ENCODE assay signal across 8 cellular contexts in the genomic region with DNA sequence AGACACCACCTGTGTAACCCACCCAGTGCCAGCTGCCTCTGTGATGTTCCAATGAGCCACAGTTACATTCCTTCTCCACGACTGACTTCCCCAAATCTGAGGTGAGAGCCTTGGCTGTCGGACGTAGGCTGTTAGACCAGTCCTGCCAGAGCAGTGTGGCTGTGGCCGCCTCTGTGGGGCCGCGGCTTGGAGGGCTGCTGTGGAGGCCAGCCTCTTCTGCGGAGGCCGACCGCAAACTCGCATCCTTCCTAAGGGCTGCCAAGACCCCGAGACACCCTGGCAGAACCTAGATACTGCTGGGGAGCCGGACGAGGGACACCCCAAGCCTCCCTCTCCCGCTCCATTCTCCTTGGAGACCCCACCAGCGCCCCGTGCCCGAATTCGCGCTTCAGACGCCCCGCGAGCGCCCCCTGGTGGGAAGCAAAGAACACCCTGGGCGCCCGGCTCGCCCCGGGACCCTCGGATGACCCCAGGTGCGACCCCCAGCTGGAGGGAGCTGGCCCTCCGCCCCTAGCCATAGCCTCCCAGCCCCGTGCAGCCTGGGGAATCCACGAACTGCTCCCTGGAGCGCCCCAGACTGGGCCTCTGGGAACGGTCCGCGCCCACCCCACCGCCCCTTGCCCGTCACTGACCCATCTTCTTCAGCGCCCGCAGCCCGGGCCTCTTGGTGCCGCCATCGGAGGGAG.
DNase-seq lines count a peak whose midpoint lies in the region; ATAC-seq and TF ChIP-seq lines count a peak whose summit lies in the region.

No MANE protein-coding gene starts in this region.

- peak overlapping the region; percentile 92 for H2AFZ ChIP-seq in neuron (ENCODE audit: low read depth, low read length)

- H3K9me3 ChIP-seq in neuron (ENCODE audit: low read length): no peaks in the 10 kb centered on the region

- H3K27me3 ChIP-seq in neuron (ENCODE audit: insufficient read depth, low read length): no peaks in the 10 kb centered on the region

- DNase-seq in EH (ENCODE audit: low read depth) (peak; percentile 52), activated T-cell treated with anti-CD3 and anti-CD28 coated beads for 48 hours (ENCODE audit: low read depth) (peak; percentile 40), fibroblast of pulmonary artery (ENCODE audit: low read depth) (no peak)

- H3K4me3 ChIP-seq in fibroblast of pulmonary artery (replicated peaks; ENCODE audit: low read depth, low read length) (peak overlapping the region; percentile 82), neuron (ENCODE audit: low read length) (peak overlapping the region; percentile 68)

- no peaks in the 10 kb centered on the region for H3K36me3 ChIP-seq in neuron (ENCODE audit: insufficient read depth, low read length)

- ATAC-seq in HG03442 (IDR thresholded peaks at IDR 0.05; ENCODE audit: unreplicated experiment): no peak
- no peak for ATAC-seq in HG02610 (IDR thresholded peaks at IDR 0.05; ENCODE audit: unreplicated experiment)
- no peak for ATAC-seq in GM18519 (IDR thresholded peaks at IDR 0.05; ENCODE audit: low FRiP score, unreplicated experiment)

- TF ChIP-seq CTCF in LNCAP (IDR thresholded peaks at IDR 0.05) (peak; percentile 97), fibroblast of pulmonary artery (IDR thresholded peaks at IDR 0.05; ENCODE audit: low read length, missing control alignments) (peak; percentile 60)

- peaks cover 36% of the 10 kb centered on the region for H3K4me1 ChIP-seq in neuron (ENCODE audit: insufficient read depth, low read length)
